In the genomic region with DNA sequence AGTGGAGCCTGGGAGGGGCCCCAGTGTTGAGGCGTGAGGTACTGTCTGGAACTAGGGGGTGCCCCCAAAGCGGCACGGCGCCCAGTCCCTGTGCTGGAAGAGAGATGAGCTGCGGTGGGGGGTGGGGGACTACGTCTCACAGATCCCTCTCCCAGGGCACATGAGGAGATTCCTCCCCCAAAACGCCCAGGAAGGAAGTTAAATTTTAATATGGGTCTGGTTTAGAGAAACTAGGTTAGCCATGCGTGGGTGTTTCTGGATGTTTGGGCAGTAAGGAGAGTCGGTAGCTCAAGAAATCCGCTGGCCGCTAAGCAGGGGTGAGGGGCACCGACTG, we compare ENCODE assay signal across 13 cellular contexts.
"Had no signal": no experiment of that assay in that cellular context is flagged by ENCODE, and none has a peak within 500 bp of the region (broad histone marks: within the 10 kb centered on the region; RNA-seq: fewer than 3 reads in every experiment).

No MANE protein-coding gene starts in this region.

- H3K27ac Mint-ChIP-seq: activated T-cell treated with anti-CD3 and anti-CD28 coated beads, Interleukin-2, amount 50 U/mL, for 72 hours had no signal

- H3K27me3 Mint-ChIP-seq: naive thymus-derived CD8-positive, alpha-beta T cell had no signal

- H3K9me3 ChIP-seq: breast epithelium, mucosa of descending colon, psoas muscle, thyroid gland, vagina had no signal

- DNase-seq: activated CD4-positive, alpha-beta T cell treated with anti-CD3 and anti-CD28 coated beads, Interleukin-2, amount 50 U/mL, for 48 hours; activated CD4-positive, CD25-positive, alpha-beta regulatory T cell treated with anti-CD3 and anti-CD28 coated beads, Interleukin-2, amount 50 U/mL, for 72 hours; activated naive CD4-positive, alpha-beta T cell; activated T-cell treated with anti-CD3 and anti-CD28 coated beads, Interleukin-2, amount 50 U/mL, for 72 hours; aorta; mucosa of descending colon; naive thymus-derived CD8-positive, alpha-beta T cell; stimulated activated CD4-positive, alpha-beta T cell treated with anti-CD3 and anti-CD28 coated beads, Interleukin-4, amount 100 ng/mL, for 24 hours; T-helper 9 cell; thyroid gland had no signal

- H3K27ac ChIP-seq: psoas muscle, thyroid gland, vagina had no signal

- H3K27me3 ChIP-seq: breast epithelium, thyroid gland, vagina had no signal

- H3K4me3 Mint-ChIP-seq: activated T-cell treated with anti-CD3 and anti-CD28 coated beads, Interleukin-2, amount 50 U/mL, for 72 hours had no signal

- H3K36me3 ChIP-seq: breast epithelium, thyroid gland, vagina had no signal

- H3K9me3 Mint-ChIP-seq: activated T-cell treated with anti-CD3 and anti-CD28 coated beads, Interleukin-2, amount 50 U/mL, for 72 hours; naive thymus-derived CD8-positive, alpha-beta T cell had no signal

- H3K4me3 ChIP-seq: mucosa of descending colon, psoas muscle, thyroid gland, vagina had no signal

- ATAC-seq: activated T-cell treated with anti-CD3 and anti-CD28 coated beads, Interleukin-2, amount 50 U/mL, for 72 hours; mucosa of descending colon; naive thymus-derived CD8-positive, alpha-beta T cell; psoas muscle had no signal

- H3K4me1 ChIP-seq: breast epithelium, thyroid gland had no signal
